10 cellular contexts compared by ENCODE assay signal in genomic region chr11:11396290-11397042, GRCh38. TPM values are rescaled to one million over a fixed set of nuclear protein-coding genes. Genes with fewer than 3 reads are reported as not detected.
DNase-seq lines count a peak whose midpoint lies in the region; ATAC-seq and TF ChIP-seq lines count a peak whose summit lies in the region.
"Had no signal": no experiment of that assay in that cellular context is flagged by ENCODE, and none has a peak within 500 bp of the region (broad histone marks: within the 10 kb centered on the region; RNA-seq: fewer than 3 reads in every experiment).

No MANE protein-coding gene starts in this region.

- intact Hi-C loops in OCI-LY7 (cut with micrococcal nuclease; ENCODE audit: unreplicated experiment), result no loop called here

- no peaks in the 10 kb centered on the region for H3K27me3 ChIP-seq in brain microvascular endothelial cell (replicated peaks)
- H3K27me3 ChIP-seq: colonic mucosa had no signal

- no peak overlapping the region for H3K27ac Mint-ChIP-seq in naive thymus-derived CD8-positive, alpha-beta T cell

- in situ Hi-C loops in brain microvascular endothelial cell (cut with HindIII; ENCODE audit: low pct_ligation_motif_present, low sequenced_read_pairs), result no loop called here

- H3K4me3 ChIP-seq in HFF-Myc (replicated peaks; ENCODE audit: low read depth, low read length) (no peak overlapping the region), brain microvascular endothelial cell (ENCODE audit: low read depth, low read length) (no peak overlapping the region), OCI-LY7 (ENCODE audit: low read depth, low read length, poor library complexity, severe bottlenecking) (no peak overlapping the region)
- H3K4me3 ChIP-seq: colonic mucosa had no signal

- no peaks in the 10 kb centered on the region for H3K9me3 Mint-ChIP-seq in naive thymus-derived CD8-positive, alpha-beta T cell

- no peaks in the 10 kb centered on the region for H3K79me2 ChIP-seq in OCI-LY7 (ENCODE audit: insufficient read depth, low read depth, low read length)

- POLR2A ChIA-PET in naive thymus-derived CD8-positive, alpha-beta T cell (lab: Charles Lee), result no interaction called here
- POLR2A ChIA-PET in OCI-LY7 (lab: Charles Lee), result no interaction called here

- H3K36me3 ChIP-seq in brain microvascular endothelial cell (replicated peaks) (no peaks in the 10 kb centered on the region), OCI-LY7 (ENCODE audit: insufficient read depth, low read length) (no peaks in the 10 kb centered on the region)
- H3K36me3 ChIP-seq: colonic mucosa had no signal

- H3K9me3 ChIP-seq in OCI-LY7 (ENCODE audit: low read length), result no peaks in the 10 kb centered on the region
- H3K9me3 ChIP-seq: colonic mucosa had no signal

- H3K27ac ChIP-seq in brain microvascular endothelial cell, result no peak overlapping the region
- peak overlapping the region; percentile 48 for H3K27ac ChIP-seq in temporal lobe (ENCODE audit: low read depth, low read length)
- H3K27ac ChIP-seq in OCI-LY7 (ENCODE audit: low read depth, low read length, poor library complexity, severe bottlenecking), result no peak overlapping the region
- H3K27ac ChIP-seq: colonic mucosa had no signal

- ATAC-seq in GM21515 (IDR thresholded peaks at IDR 0.05; ENCODE audit: unreplicated experiment), result no peak
- ATAC-seq in naive thymus-derived CD8-positive, alpha-beta T cell, result no peak
- ATAC-seq: PC-3 had no signal

- no peaks in the 10 kb centered on the region for H4K20me1 ChIP-seq in OCI-LY7 (ENCODE audit: insufficient read depth, low read length)

- TF ChIP-seq CTCF in HFF-Myc (IDR thresholded peaks at IDR 0.05; ENCODE audit: low read depth, low read length, missing control alignments), result no peak
- no peak for TF ChIP-seq CTCF in brain microvascular endothelial cell (IDR thresholded peaks at IDR 0.05; ENCODE audit: low read depth, low read length, missing control alignments)
- TF ChIP-seq CTCF in OCI-LY7 (conservative IDR thresholded peaks at IDR 0.05; ENCODE audit: low read length), result no peak

- no peaks in the 10 kb centered on the region for H3K4me1 Mint-ChIP-seq in naive thymus-derived CD8-positive, alpha-beta T cell

- H3K36me3 Mint-ChIP-seq in naive thymus-derived CD8-positive, alpha-beta T cell, result no peaks in the 10 kb centered on the region

- no peaks in the 10 kb centered on the region for H3K4me1 ChIP-seq in OCI-LY7 (ENCODE audit: insufficient read depth, low read length, poor library complexity, severe bottlenecking)
- H3K4me1 ChIP-seq: colonic mucosa had no signal

- H2AFZ ChIP-seq in OCI-LY7 (ENCODE audit: low read length), result no peak overlapping the region

- DNase-seq in HFF-Myc (ENCODE audit: extremely low read depth, low read depth) (peak; percentile 90), brain microvascular endothelial cell (peak; percentile 84), iris pigment epithelial cell (ENCODE audit: low read depth) (peak; percentile 75), COLO668 (lab: John Stamatoyannopoulos, UW; ENCODE audit: unreplicated experiment) (no peak), OCI-LY7 (ENCODE audit: low spot score) (no peak)
- no peak for DNase-seq in naive thymus-derived CD8-positive, alpha-beta T cell
- DNase-seq: colonic mucosa, PC-3 had no signal

- H3K9me2 ChIP-seq in OCI-LY7 (ENCODE audit: insufficient read depth, low read length), result no peaks in the 10 kb centered on the region

- H3K27me3 Mint-ChIP-seq in naive thymus-derived CD8-positive, alpha-beta T cell, result peaks cover 3 to 22% (median 5%) of the 10 kb centered on the region in 5 donors

- CTCF ChIA-PET in OCI-LY7 (lab: Charles Lee; ENCODE audit: unreplicated experiment), result no interaction called here

- no TSS peak for BruUV-seq in OCI-LY7 (replicated peaks; lab: Mats Ljungman, UMichigan)

- H3K4me2 ChIP-seq in OCI-LY7 (ENCODE audit: low read length), result no peak overlapping the region

- H3K4me3 Mint-ChIP-seq in naive thymus-derived CD8-positive, alpha-beta T cell, result no peak overlapping the region

RNA-seq across cellular contexts. Expression of gene CSNK2A3, which starts 43.4 kb away (rescaled TPM):
- total RNA-seq in temporal lobe, result 2.5 TPM
- total RNA-seq in naive thymus-derived CD8-positive, alpha-beta T cell, result 1 to 10 TPM; 1.5 to 2.1 TPM
- polyA plus RNA-seq in naive thymus-derived CD8-positive, alpha-beta T cell, result 1 to 10 TPM in 2 of 3 donors, under 1 TPM in 1; 0.85 to 1.4 (median 1.3) TPM
- 0.63 and 0.85 TPM in 2 replicates for total RNA-seq in OCI-LY7 (2014; rRNA removed; shearing (Covaris generic))
- total RNA-seq in OCI-LY7 (2022), result 0.76 and 0.82 TPM in 2 replicates

Comparison
In these comparisons a context has a peak if more than half of its experiments do, and no peak if none do; other contexts are left out.
1. DNase-seq: peak in HFF-Myc (single experiment), brain microvascular endothelial cell (single experiment) and iris pigment epithelial cell (single experiment); none in COLO668 (single experiment), naive thymus-derived CD8-positive, alpha-beta T cell (0 of 10) and OCI-LY7 (single experiment).